14 cellular contexts compared by ENCODE assay signal in genomic region chr1:218659911-218660677, GRCh38.
A peak's percentile ranks its signal among the peaks of the same experiment; 100 is the strongest.
DNase-seq lines count a peak whose midpoint lies in the region; ATAC-seq and TF ChIP-seq lines count a peak whose summit lies in the region.
"Had no signal": no experiment of that assay in that cellular context is flagged by ENCODE, and none has a peak within 500 bp of the region (broad histone marks: within the 10 kb centered on the region; RNA-seq: fewer than 3 reads in every experiment).

No MANE protein-coding gene starts in this region.

- no peak overlapping the region for H3K27ac ChIP-seq in lower lobe of right lung

- H3K4me3 ChIP-seq in Caco-2 (ENCODE audit: low read depth, low read length), result no peak overlapping the region
- no peak overlapping the region for H3K4me3 ChIP-seq in lower lobe of right lung

- intact Hi-C loops in Caco-2 (cut with micrococcal nuclease; ENCODE audit: unreplicated experiment), result no loop called here
- intact Hi-C loops in CD14-positive monocyte (cut with micrococcal nuclease), result no loop called here
- intact Hi-C loops in lower lobe of right lung (cut with DNase I), result no loop called here

- no peak for ATAC-seq in lower lobe of right lung
- ATAC-seq: stimulated activated naive CD8-positive, alpha-beta T cell treated with anti-CD3 and anti-CD28 coated beads, Interleukin-15, amount 100 ng/mL, for 72 hours had no signal

- H3K9me3 Mint-ChIP-seq in Caco-2 (ENCODE audit: unreplicated experiment), result peaks cover 6% of the 10 kb centered on the region
- H3K9me3 Mint-ChIP-seq in chondrocyte (ENCODE audit: low read depth), result peaks cover 6% of the 10 kb centered on the region
- H3K9me3 Mint-ChIP-seq in mesothelial cell of epicardium, result peaks cover 3% of the 10 kb centered on the region
- H3K9me3 Mint-ChIP-seq in CD14-positive monocyte, result peaks cover 0 to 5% (median 0%) of the 10 kb centered on the region in 7 donors
- H3K9me3 Mint-ChIP-seq: activated CD4-positive, alpha-beta memory T cell treated with anti-CD3 and anti-CD28 coated beads for 36 hours; stimulated activated naive CD8-positive, alpha-beta T cell treated with anti-CD3 and anti-CD28 coated beads, Interleukin-15, amount 100 ng/mL, for 72 hours had no signal

- peaks cover 13% of the 10 kb centered on the region for H3K4me1 ChIP-seq in Caco-2
- H3K4me1 ChIP-seq in lower lobe of right lung, result no peaks in the 10 kb centered on the region

- H3K27me3 Mint-ChIP-seq in Caco-2 (ENCODE audit: insufficient read depth, unreplicated experiment) (no peaks in the 10 kb centered on the region), chondrocyte (ENCODE audit: low read depth) (no peaks in the 10 kb centered on the region), mesothelial cell of epicardium (ENCODE audit: low read depth) (no peaks in the 10 kb centered on the region), CD14-positive monocyte (ENCODE audit: low read depth in 3 of 3) (peaks cover 0 to 2% (median 1%) of the 10 kb centered on the region in 3 donors)
- H3K27me3 Mint-ChIP-seq: activated CD4-positive, alpha-beta memory T cell treated with anti-CD3 and anti-CD28 coated beads for 36 hours; stimulated activated naive CD8-positive, alpha-beta T cell treated with anti-CD3 and anti-CD28 coated beads, Interleukin-15, amount 100 ng/mL, for 72 hours had no signal

- no peaks in the 10 kb centered on the region for H3K36me3 ChIP-seq in Caco-2 (ENCODE audit: control insufficient read depth, insufficient read depth, low read length)
- no peaks in the 10 kb centered on the region for H3K36me3 ChIP-seq in lower lobe of right lung

- POLR2A ChIA-PET in Caco-2 (lab: Charles Lee), result no interaction called here

- H3K27me3 ChIP-seq in Caco-2 (replicated peaks; ENCODE audit: control insufficient read depth, insufficient read depth, low read length) (no peaks in the 10 kb centered on the region), lower lobe of right lung (ENCODE audit: low read depth) (no peaks in the 10 kb centered on the region)

- TF ChIP-seq CTCF in Caco-2 (IDR thresholded peaks at IDR 0.05; ENCODE audit: insufficient read depth in 1 of 2, low read depth in 1 of 2, low read length in 1 of 2, severe bottlenecking in 1 of 2, unreplicated experiment in 1 of 2) (no peak), chondrocyte (IDR thresholded peaks at IDR 0.05) (no peak), mesothelial cell of epicardium (IDR thresholded peaks at IDR 0.05; ENCODE audit: unreplicated experiment) (no peak), CD14-positive monocyte (IDR thresholded peaks at IDR 0.05) (no peak), lower lobe of right lung (IDR thresholded peaks at IDR 0.05) (no peak)

- no peak for TF ChIP-seq POLR2A in erythroblast (IDR thresholded peaks at IDR 0.05; ENCODE audit: low read length)

- DNase-seq in Caco-2 (no peak), M059J (ENCODE audit: low read depth) (peak; percentile 76), chondrocyte (ENCODE audit: low spot score) (no peak), mesothelial cell of epicardium (ENCODE audit: low spot score in 2 of 2, unreplicated experiment in 2 of 2) (no peak), erythroblast (lab: John Stamatoyannopoulos, UW) (no peak), CD14-positive monocyte (ENCODE audit: low spot score) (no peak), lower lobe of right lung (no peak)
- DNase-seq in activated CD4-positive, alpha-beta T cell treated with anti-CD3 and anti-CD28 coated beads, Interleukin-2, amount 50 U/mL, for 48 hours, result no peak
- DNase-seq: activated CD4-positive, alpha-beta memory T cell treated with anti-CD3 and anti-CD28 coated beads for 36 hours; activated effector memory CD4-positive, alpha-beta T cell treated with Interleukin-2 at 50 U/mL for 16 hours; GF-D8; H7; NCI-H1092 treated with DMSO at 0.1 percent for 48 hours; stimulated activated naive CD8-positive, alpha-beta T cell treated with anti-CD3 and anti-CD28 coated beads, Interleukin-15, amount 100 ng/mL, for 72 hours had no signal

- no peaks in the 10 kb centered on the region for H3K9me3 ChIP-seq in Caco-2
- H3K9me3 ChIP-seq in lower lobe of right lung, result no peaks in the 10 kb centered on the region

- H3K27ac Mint-ChIP-seq in Caco-2 (ENCODE audit: unreplicated experiment), result peak overlapping the region; percentile 72
- peak overlapping the region; percentile 93 for H3K27ac Mint-ChIP-seq in chondrocyte (ENCODE audit: unreplicated experiment)
- H3K27ac Mint-ChIP-seq in mesothelial cell of epicardium, result peak overlapping the region; percentile 95
- H3K27ac Mint-ChIP-seq in CD14-positive monocyte, result no peak overlapping the region
- H3K27ac Mint-ChIP-seq: activated CD4-positive, alpha-beta memory T cell treated with anti-CD3 and anti-CD28 coated beads for 36 hours; stimulated activated naive CD8-positive, alpha-beta T cell treated with anti-CD3 and anti-CD28 coated beads, Interleukin-15, amount 100 ng/mL, for 72 hours had no signal

- H3K36me3 Mint-ChIP-seq in Caco-2 (ENCODE audit: insufficient read depth, unreplicated experiment) (no peaks in the 10 kb centered on the region), chondrocyte (ENCODE audit: low read depth) (peaks cover 4% of the 10 kb centered on the region), mesothelial cell of epicardium (no peaks in the 10 kb centered on the region), CD14-positive monocyte (no peaks in the 10 kb centered on the region)
- H3K36me3 Mint-ChIP-seq: activated CD4-positive, alpha-beta memory T cell treated with anti-CD3 and anti-CD28 coated beads for 36 hours had no signal

- peaks cover 21% of the 10 kb centered on the region for H3K4me1 Mint-ChIP-seq in Caco-2 (ENCODE audit: low read depth, unreplicated experiment)
- peaks cover 84% of the 10 kb centered on the region for H3K4me1 Mint-ChIP-seq in chondrocyte (ENCODE audit: low read depth)
- peaks cover 41% of the 10 kb centered on the region for H3K4me1 Mint-ChIP-seq in mesothelial cell of epicardium
- H3K4me1 Mint-ChIP-seq in CD14-positive monocyte, result no peaks in the 10 kb centered on the region
- H3K4me1 Mint-ChIP-seq: stimulated activated naive CD8-positive, alpha-beta T cell treated with anti-CD3 and anti-CD28 coated beads, Interleukin-15, amount 100 ng/mL, for 72 hours had no signal

- H3K4me3 Mint-ChIP-seq in Caco-2 (ENCODE audit: unreplicated experiment) (no peak overlapping the region), chondrocyte (ENCODE audit: unreplicated experiment) (peak overlapping the region; percentile 2), mesothelial cell of epicardium (no peak overlapping the region), CD14-positive monocyte (no peak overlapping the region)
- H3K4me3 Mint-ChIP-seq: activated CD4-positive, alpha-beta memory T cell treated with anti-CD3 and anti-CD28 coated beads for 36 hours; stimulated activated naive CD8-positive, alpha-beta T cell treated with anti-CD3 and anti-CD28 coated beads, Interleukin-15, amount 100 ng/mL, for 72 hours had no signal

- CTCF ChIA-PET in Caco-2 (lab: Charles Lee), result no interaction called here

- no TSS peak for BruUV-seq in Caco-2 (replicated peaks; lab: Mats Ljungman, UMichigan)

Comparison
In these comparisons a context has a peak if more than half of its experiments do, and no peak if none do; other contexts are left out.
1. H3K27ac Mint-ChIP-seq: peak in Caco-2 (single experiment), chondrocyte (single experiment) and mesothelial cell of epicardium (single experiment); none in CD14-positive monocyte (0 of 7).